1 cellular context compared by ENCODE assay signal in the genomic region with DNA sequence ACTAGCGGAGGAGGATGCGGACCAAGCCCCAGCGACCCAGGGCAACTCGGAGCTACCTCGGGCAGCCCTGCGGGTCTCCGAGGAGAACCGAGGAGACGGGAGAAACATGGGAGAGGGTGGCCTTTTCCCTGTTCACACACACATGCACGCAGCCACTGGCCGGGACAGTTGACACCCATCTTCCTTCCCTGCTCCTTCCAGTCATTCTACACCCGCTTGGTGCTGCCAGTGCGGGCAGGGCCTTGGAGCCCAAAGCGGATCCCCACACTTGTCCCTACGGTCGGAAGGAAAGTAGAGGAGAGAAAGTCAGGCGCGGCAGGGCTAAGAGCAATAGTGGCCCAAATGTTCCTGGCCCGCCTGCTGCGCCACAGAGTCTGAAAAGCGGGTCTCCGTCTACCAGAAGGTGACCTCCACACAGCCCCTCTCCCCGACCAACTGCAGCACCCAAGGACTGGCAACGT.
TF ChIP-seq lines count a peak whose summit lies in the region.

No MANE protein-coding gene starts in this region.

TF ChIP-seq in H1, 55 proteins besides CTCF, POLR2A, EP300 and RAD21 (continued from another document):
- no peak for TF ChIP-seq BCL11A (IDR thresholded peaks at IDR 0.05; ENCODE audit: low read depth in 2 of 2, low read length in 2 of 2)
